In the genomic region with DNA sequence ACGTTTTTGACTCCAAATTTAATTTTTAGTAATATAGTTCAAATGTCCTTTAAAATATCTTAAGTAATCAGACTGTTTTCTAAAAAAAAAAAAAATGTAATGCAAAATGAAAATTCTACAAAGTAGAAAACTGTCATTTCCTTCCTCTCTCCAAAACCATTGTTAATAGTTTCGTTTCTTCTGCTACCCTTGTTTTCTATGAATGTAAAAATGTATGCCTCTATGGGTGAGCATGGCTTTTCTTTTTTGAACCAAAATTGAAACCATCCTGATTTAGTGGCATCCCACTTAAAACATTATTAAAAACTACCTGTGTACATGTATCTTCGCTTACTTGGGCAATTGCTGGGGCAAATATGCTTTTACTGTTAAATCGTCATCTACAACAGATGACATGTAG, we compare ENCODE assay signal across 9 cellular contexts.
DNase-seq lines count a peak whose midpoint lies in the region; ATAC-seq and TF ChIP-seq lines count a peak whose summit lies in the region.
"Had no signal": no experiment of that assay in that cellular context is flagged by ENCODE, and none has a peak within 500 bp of the region (broad histone marks: within the 10 kb centered on the region; RNA-seq: fewer than 3 reads in every experiment).

No MANE protein-coding gene starts in this region.

- no peak overlapping the region for H3K56ac ChIP-seq in IMR-90 (ENCODE audit: extremely low read depth, insufficient read depth, low read length)

- peak overlapping the region; percentile 23; the same call in 1 of the 2 replicates for H3K4me2 ChIP-seq in IMR-90 (ENCODE audit: low read depth, low read length)

- no peak overlapping the region for H2BK15ac ChIP-seq in IMR-90 (ENCODE audit: low read depth, low read length)

- TF ChIP-seq RAD21 in IMR-90 (IDR thresholded peaks at IDR 0.05; ENCODE audit: low read length): no peak

- peak overlapping the region; percentile 79 to 94 for H3K4me3 Mint-ChIP-seq in activated T-cell treated with anti-CD3 and anti-CD28 coated beads, Interleukin-2, amount 50 U/mL, for 72 hours
- H3K4me3 Mint-ChIP-seq in endodermal cell: no peak overlapping the region
- H3K4me3 Mint-ChIP-seq: mesothelial cell of epicardium had no signal

- H3K4me3 ChIP-seq in IMR-90 (ENCODE audit: insufficient read depth, low read depth, low read length) (no peak overlapping the region), thymus (ENCODE audit: low read length) (peak overlapping the region; percentile 43), endodermal cell (ENCODE audit: low read length) (no peak overlapping the region)
- peak overlapping the region; percentile 18 for H3K4me3 ChIP-seq in effector memory CD4-positive, alpha-beta T cell (ENCODE audit: insufficient read depth, low read depth, low read length, poor library complexity, severe bottlenecking)

- H2BK20ac ChIP-seq in IMR-90 (ENCODE audit: low read depth, low read length): no peak overlapping the region

- H4K91ac ChIP-seq in IMR-90 (ENCODE audit: insufficient read depth, low read depth, low read length): no peak overlapping the region

- H4K8ac ChIP-seq in IMR-90 (ENCODE audit: low read depth in 2 of 2, low read length in 2 of 2): no peak overlapping the region

- no peak overlapping the region for H3K18ac ChIP-seq in IMR-90 (ENCODE audit: low read depth, low read length)

- H3K27ac ChIP-seq in IMR-90 (ENCODE audit: insufficient read depth, low read length) (no peak overlapping the region), thymus (ENCODE audit: low read depth) (peak overlapping the region; percentile 91), endodermal cell (ENCODE audit: low read depth, low read length) (no peak overlapping the region)
- peak overlapping the region; percentile 73 for H3K27ac ChIP-seq in effector memory CD4-positive, alpha-beta T cell (ENCODE audit: insufficient read depth, low read length, poor library complexity, severe bottlenecking)

- TF ChIP-seq CTCF in IMR-90 (conservative IDR thresholded peaks at IDR 0.05; ENCODE audit: low read depth, low read length) (no peak), endodermal cell (conservative IDR thresholded peaks at IDR 0.05) (no peak)

- H2AK9ac ChIP-seq in IMR-90 (replicated peaks; ENCODE audit: low read depth, low read length, poor library complexity): no peak overlapping the region

- DNase-seq in activated T-cell treated with anti-CD3 and anti-CD28 coated beads, Interleukin-2, amount 50 U/mL, for 72 hours: no peak
- DNase-seq in activated T-cell treated with anti-CD3 and anti-CD28 coated beads, Interleukin-2, amount 50 U/mL, for 1 hour: no peak
- DNase-seq in IMR-90: no peak
- no peak for DNase-seq in effector memory CD4-positive, alpha-beta T cell
- DNase-seq in epidermal melanocyte (ENCODE audit: insufficient read length, low spot score): no peak
- no peak for DNase-seq in endodermal cell
- DNase-seq in NCI-H146 (lab: John Stamatoyannopoulos, UW): no peak

- peaks cover 0 to 3% of the 10 kb centered on the region in 2 donors for H3K9me3 Mint-ChIP-seq in activated T-cell treated with anti-CD3 and anti-CD28 coated beads, Interleukin-2, amount 50 U/mL, for 72 hours
- no peaks in the 10 kb centered on the region for H3K9me3 Mint-ChIP-seq in endodermal cell

- peaks cover 10% of the 10 kb centered on the region for H3K4me1 ChIP-seq in IMR-90 (ENCODE audit: control insufficient read depth, insufficient read depth, low read length)
- H3K4me1 ChIP-seq in effector memory CD4-positive, alpha-beta T cell (ENCODE audit: control insufficient read depth, insufficient read depth, low read length, poor library complexity, severe bottlenecking): peaks cover 59% of the 10 kb centered on the region
- peaks cover 33% of the 10 kb centered on the region for H3K4me1 ChIP-seq in thymus (ENCODE audit: control insufficient read depth, insufficient read depth, low read length)
- no peaks in the 10 kb centered on the region for H3K4me1 ChIP-seq in endodermal cell (ENCODE audit: control insufficient read depth, insufficient read depth, low read length)

- peak overlapping the region; percentile 48; the same call in 1 of the 2 replicates for H3K14ac ChIP-seq in IMR-90 (replicated peaks; ENCODE audit: low read depth, low read length)

- no peak overlapping the region for H2BK120ac ChIP-seq in IMR-90 (ENCODE audit: low read depth, low read length)

- H3K27ac Mint-ChIP-seq in activated T-cell treated with anti-CD3 and anti-CD28 coated beads, Interleukin-2, amount 50 U/mL, for 72 hours: peak overlapping the region; percentile 99
- H3K27ac Mint-ChIP-seq in endodermal cell: no peak overlapping the region

- H2AFZ ChIP-seq in IMR-90 (replicated peaks; ENCODE audit: low read length, poor library complexity): no peak overlapping the region

- POLR2A ChIA-PET in IMR-90 (lab: Charles Lee; ENCODE audit: unreplicated experiment): no interaction called here

- intact Hi-C loops in IMR-90 (cut with micrococcal nuclease): no loop called here

- CTCF ChIA-PET in IMR-90 (lab: Yijun Ruan, JAX): no interaction called here

- H3K79me1 ChIP-seq in IMR-90 (ENCODE audit: low read depth in 1 of 2, low read length in 2 of 2): peaks cover 49 to 73% of the 10 kb centered on the region in 2 experiments

- no TSS peak for BruUV-seq in IMR-90 (replicated peaks; lab: Mats Ljungman, UMichigan)

- peaks cover 93% of the 10 kb centered on the region for H3K4me1 Mint-ChIP-seq in activated T-cell treated with anti-CD3 and anti-CD28 coated beads, Interleukin-2, amount 50 U/mL, for 72 hours (ENCODE audit: low read depth)
- peaks cover 7% of the 10 kb centered on the region for H3K4me1 Mint-ChIP-seq in endodermal cell

- H3K36me3 ChIP-seq in IMR-90 (ENCODE audit: control insufficient read depth, insufficient read depth, low read length) (no peaks in the 10 kb centered on the region), thymus (ENCODE audit: control insufficient read depth, insufficient read depth) (no peaks in the 10 kb centered on the region), endodermal cell (ENCODE audit: control insufficient read depth, insufficient read depth, low read length) (peaks cover 3% of the 10 kb centered on the region)
- no peaks in the 10 kb centered on the region for H3K36me3 ChIP-seq in effector memory CD4-positive, alpha-beta T cell (ENCODE audit: control insufficient read depth, insufficient read depth, low read length)

- H3K23ac ChIP-seq in IMR-90 (ENCODE audit: low read depth, low read length): no peak overlapping the region

- in situ Hi-C loops in IMR-90 (cut with MboI; ENCODE audit: low sequenced_read_pairs): no loop called here

- TF ChIP-seq POLR2A in IMR-90 (IDR thresholded peaks at IDR 0.05; ENCODE audit: low read depth, low read length): no peak

- H4K5ac ChIP-seq in IMR-90 (ENCODE audit: low read depth, low read length): no peak overlapping the region; the same call in 1 of the 2 replicates

- no peak overlapping the region for H3K4ac ChIP-seq in IMR-90 (ENCODE audit: low read depth, low read length)

- dilution Hi-C loops in IMR-90 (cut with HindIII; ENCODE audit: low sequenced_read_pairs, unreplicated experiment): no loop called here

- peak; percentile 21 to 38 for ATAC-seq in activated T-cell treated with anti-CD3 and anti-CD28 coated beads, Interleukin-2, amount 50 U/mL, for 72 hours (replicated peaks in 1 of 2)
- ATAC-seq in IMR-90 (ENCODE audit: low read depth): no peak

- H3K27me3 ChIP-seq in IMR-90 (ENCODE audit: control insufficient read depth, insufficient read depth, low read length) (no peaks in the 10 kb centered on the region), thymus (ENCODE audit: control insufficient read depth, insufficient read depth) (no peaks in the 10 kb centered on the region), endodermal cell (ENCODE audit: control insufficient read depth, insufficient read depth, low read length, poor library complexity, severe bottlenecking) (no peaks in the 10 kb centered on the region)
- H3K27me3 ChIP-seq in effector memory CD4-positive, alpha-beta T cell (replicated peaks; ENCODE audit: control insufficient read depth, insufficient read depth, low read length, poor library complexity, severe bottlenecking): no peaks in the 10 kb centered on the region

- H3K27me3 Mint-ChIP-seq in activated T-cell treated with anti-CD3 and anti-CD28 coated beads, Interleukin-2, amount 50 U/mL, for 72 hours (ENCODE audit: low read depth): no peaks in the 10 kb centered on the region
- H3K27me3 Mint-ChIP-seq in endodermal cell (ENCODE audit: insufficient read depth): no peaks in the 10 kb centered on the region

- H2AK5ac ChIP-seq in IMR-90 (ENCODE audit: low read depth, low read length): no peak overlapping the region

- H2BK5ac ChIP-seq in IMR-90 (ENCODE audit: low read depth, low read length, poor library complexity, severe bottlenecking): no peak overlapping the region

- H3K9ac ChIP-seq in IMR-90 (ENCODE audit: low read depth, low read length): no peak overlapping the region
- H3K9ac ChIP-seq in endodermal cell (ENCODE audit: extremely low read depth, low read length, poor library complexity, severe bottlenecking): no peak overlapping the region

- no CpG with 5 or more reads among the region's 4 CpGs for WGBS in IMR-90 (ENCODE audit: extremely low coverage in 2 of 2, insufficient read length in 1 of 2), 2 experiments
- WGBS in thymus: 2% methylated on average over 4 of the region's 4 CpGs
- WGBS in endodermal cell (ENCODE audit: insufficient coverage in 1 of 2, insufficient read length in 1 of 2), 2 experiments: 94 to 100% methylated on average over 1 to 2 of the region's 4 CpGs

- H3K9me3 ChIP-seq in IMR-90 (ENCODE audit: control insufficient read depth, insufficient read depth, low read length): no peaks in the 10 kb centered on the region
- H3K9me3 ChIP-seq in effector memory CD4-positive, alpha-beta T cell (ENCODE audit: control insufficient read depth, low read length): no peaks in the 10 kb centered on the region
- no peaks in the 10 kb centered on the region for H3K9me3 ChIP-seq in thymus (ENCODE audit: control insufficient read depth)
- no peaks in the 10 kb centered on the region for H3K9me3 ChIP-seq in endodermal cell (ENCODE audit: control insufficient read depth, low read length)

- peaks cover 2 to 7% of the 10 kb centered on the region in 2 donors for H3K36me3 Mint-ChIP-seq in activated T-cell treated with anti-CD3 and anti-CD28 coated beads, Interleukin-2, amount 50 U/mL, for 72 hours (ENCODE audit: insufficient read depth in 2 of 2)
- peaks cover 4% of the 10 kb centered on the region for H3K36me3 Mint-ChIP-seq in endodermal cell (ENCODE audit: low read depth)

- peaks cover 9% of the 10 kb centered on the region; the same call in 1 of the 2 replicates for H4K20me1 ChIP-seq in IMR-90 (ENCODE audit: insufficient read depth, low read length)

- H3K9me1 ChIP-seq in IMR-90 (ENCODE audit: insufficient read depth, low read length): peaks cover 19% of the 10 kb centered on the region

TF ChIP-seq in IMR-90, 13 proteins besides CTCF, POLR2A, EP300 and RAD21:
- TF ChIP-seq NFE2L2 (IDR thresholded peaks at IDR 0.05; ENCODE audit: low read depth, low read length): no peak
- TF ChIP-seq MXI1 (IDR thresholded peaks at IDR 0.05; ENCODE audit: borderline replicate concordance, low read depth, low read length): no peak

Comparison
In these comparisons a context has a peak if more than half of its experiments do, and no peak if none do; other contexts are left out.
1. H3K27ac ChIP-seq: peak in effector memory CD4-positive, alpha-beta T cell (single experiment) and thymus (single experiment); none in IMR-90 (single experiment) and endodermal cell (single experiment).
2. H3K4me3 ChIP-seq: peak in effector memory CD4-positive, alpha-beta T cell (single experiment) and thymus (single experiment); none in IMR-90 (single experiment) and endodermal cell (single experiment).